ENCODE assay signal across 8 cellular contexts in the genomic region with DNA sequence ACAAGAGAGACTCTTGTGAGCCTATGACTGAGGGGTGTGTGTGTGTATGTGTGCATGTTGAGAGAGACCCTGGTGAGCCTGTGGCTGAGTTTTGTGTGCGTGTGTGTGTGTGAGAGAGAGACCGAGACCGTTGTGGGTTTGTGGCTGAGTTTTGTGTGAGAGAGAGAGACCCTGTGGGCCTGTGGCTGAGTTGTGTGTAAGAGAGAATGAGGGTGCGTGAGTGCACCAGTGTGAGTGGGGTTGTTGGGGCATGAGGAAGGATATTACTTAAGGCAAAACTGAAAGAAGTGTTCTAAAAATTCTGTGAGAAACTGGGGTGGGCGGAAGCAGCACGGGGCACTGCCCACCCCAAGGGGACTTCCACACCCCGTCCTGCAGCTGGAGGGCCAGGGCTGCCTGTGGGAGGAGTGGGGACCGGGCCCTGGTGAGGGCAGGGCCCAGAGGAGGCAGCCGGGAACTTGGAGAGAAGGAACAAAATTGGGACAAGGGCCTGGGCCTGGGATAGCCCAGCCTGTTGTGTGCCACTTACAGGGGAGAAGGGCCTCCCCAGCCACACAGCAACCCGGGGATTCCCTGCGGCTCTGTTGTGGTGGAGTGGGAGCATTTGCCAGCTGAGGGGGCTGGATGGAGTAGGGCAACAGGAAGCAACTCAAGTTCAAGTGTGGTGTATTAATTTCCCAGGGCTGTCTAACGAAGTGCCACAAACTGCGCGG. TPM values are rescaled to one million over a fixed set of nuclear protein-coding genes. Genes with fewer than 3 reads are reported as not detected.
DNase-seq lines count a peak whose midpoint lies in the region; ATAC-seq and TF ChIP-seq lines count a peak whose summit lies in the region.

No MANE protein-coding gene starts in this region.

- H3K9me3 ChIP-seq in hepatocyte (ENCODE audit: low read depth) = no peaks in the 10 kb centered on the region

- H3K4me2 ChIP-seq in hepatocyte = no peak overlapping the region

- no peaks in the 10 kb centered on the region for H4K20me1 ChIP-seq in hepatocyte (ENCODE audit: insufficient read depth, poor library complexity, severe bottlenecking)

- no peaks in the 10 kb centered on the region for H3K36me3 ChIP-seq in hepatocyte (replicated peaks; ENCODE audit: insufficient read depth, low read depth)

- WGBS in hepatocyte (ENCODE audit: low lambda C conversion rate, missing lambda C conversion rate) = 91% methylated on average over 14 of the region's 14 CpGs

- peak; percentile 48 for ATAC-seq in GM21825 (IDR thresholded peaks at IDR 0.05; ENCODE audit: unreplicated experiment)

- CTCF ChIA-PET in HEK293T (lab: Yijun Ruan, JAX) = no interaction called here

- H3K9me2 ChIP-seq in hepatocyte (replicated peaks; ENCODE audit: insufficient read depth) = no peaks in the 10 kb centered on the region

- H2AFZ ChIP-seq in hepatocyte = no peak overlapping the region

- peak overlapping the region; percentile 42 for H3K27ac ChIP-seq in hepatocyte

- peaks cover 17% of the 10 kb centered on the region for H3K4me1 ChIP-seq in hepatocyte (ENCODE audit: insufficient read depth)

- peaks cover 6% of the 10 kb centered on the region for H3K79me2 ChIP-seq in hepatocyte

- DNase-seq in NK-92 (lab: John Stamatoyannopoulos, UW; ENCODE audit: unreplicated experiment) (peak; percentile 33), hepatocyte (ENCODE audit: low spot score) (no peak), HEK293T (ENCODE audit: extremely low spot score) (no peak), NCI-H2171 treated with DMSO at 0.1 percent for 48 hours (lab: John Stamatoyannopoulos, UW) (no peak)
- peak; percentile 71 for DNase-seq in activated T-helper 9 cell treated with anti-CD3 and anti-CD28 coated beads, Interleukin-2, amount 50 U/mL, for 16 hours (ENCODE audit: low read depth)
- DNase-seq in stimulated activated CD8-positive, alpha-beta memory T cell treated with anti-CD3 and anti-CD28 coated beads, Interleukin-15, amount 100 ng/mL, for 4 hours (ENCODE audit: low read depth in 2 of 2) = peak; percentile 72 to 80

- H3K27me3 ChIP-seq in hepatocyte = no peaks in the 10 kb centered on the region

- TF ChIP-seq CTCF in hepatocyte (IDR thresholded peaks at IDR 0.05; ENCODE audit: poor library complexity) = no peak

- peak; percentile 26 for TF ChIP-seq POLR2A in GM10847 (IDR thresholded peaks at IDR 0.05; ENCODE audit: extremely low read depth, insufficient read length)

- H3K4me3 ChIP-seq in hepatocyte = no peak overlapping the region

- POLR2A ChIA-PET in HEK293T (lab: Yijun Ruan, JAX) = interaction anchor here (4.3 kb wide), 1 partner anchor 22 kb away, joined by 36 read pairs; a partner anchor contains a TSS

TF ChIP-seq in HEK293T, 16 proteins besides CTCF, POLR2A, EP300 and RAD21:
- TF ChIP-seq CTBP1 (IDR thresholded peaks at IDR 0.05; ENCODE audit: borderline replicate concordance) (no peak), L3MBTL2 (conservative IDR thresholded peaks at IDR 0.05) (no peak), SP1 (IDR thresholded peaks at IDR 0.05) (no peak), ELF4 (IDR thresholded peaks at IDR 0.05) (no peak), NFRKB (IDR thresholded peaks at IDR 0.05) (no peak)
- TF ChIP-seq, protein P1, sequence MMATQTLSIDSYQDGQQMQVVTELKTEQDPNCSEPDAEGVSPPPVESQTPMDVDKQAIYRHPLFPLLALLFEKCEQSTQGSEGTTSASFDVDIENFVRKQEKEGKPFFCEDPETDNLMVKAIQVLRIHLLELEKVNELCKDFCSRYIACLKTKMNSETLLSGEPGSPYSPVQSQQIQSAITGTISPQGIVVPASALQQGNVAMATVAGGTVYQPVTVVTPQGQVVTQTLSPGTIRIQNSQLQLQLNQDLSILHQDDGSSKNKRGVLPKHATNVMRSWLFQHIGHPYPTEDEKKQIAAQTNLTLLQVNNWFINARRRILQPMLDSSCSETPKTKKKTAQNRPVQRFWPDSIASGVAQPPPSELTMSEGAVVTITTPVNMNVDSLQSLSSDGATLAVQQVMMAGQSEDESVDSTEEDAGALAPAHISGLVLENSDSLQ (IDR thresholded peaks at IDR 0.05) = no peak

RNA-seq across cellular contexts. Expression of a gene that starts 22.0 kb away (rescaled TPM):
- total RNA-seq in hepatocyte = 8.1 and 10.5 TPM in 2 replicates
- 5.8 and 6.3 TPM in 2 replicates for polyA plus RNA-seq in hepatocyte

Comparison
In these comparisons a context has a peak if more than half of its experiments do, and no peak if none do; other contexts are left out.
1. DNase-seq: peak in NK-92 (single experiment), activated T-helper 9 cell treated with anti-CD3 and anti-CD28 coated beads, Interleukin-2, amount 50 U/mL, for 16 hours (single experiment) and stimulated activated CD8-positive, alpha-beta memory T cell treated with anti-CD3 and anti-CD28 coated beads, Interleukin-15, amount 100 ng/mL, for 4 hours (2 of 2); none in hepatocyte (single experiment), HEK293T (single experiment) and NCI-H2171 treated with DMSO at 0.1 percent for 48 hours (single experiment).